15 cellular contexts compared by ENCODE assay signal in genomic region chr16:17555176-17555575, GRCh38.
A peak's percentile ranks its signal among the peaks of the same experiment; 100 is the strongest.
DNase-seq lines count a peak whose midpoint lies in the region; ATAC-seq and TF ChIP-seq lines count a peak whose summit lies in the region.
"Had no signal": no experiment of that assay in that cellular context is flagged by ENCODE, and none has a peak within 500 bp of the region (broad histone marks: within the 10 kb centered on the region; RNA-seq: fewer than 3 reads in every experiment).

No MANE protein-coding gene starts in this region.

- H3K4me2 ChIP-seq in hepatocyte, result no peak overlapping the region

- no peak overlapping the region for H2AFZ ChIP-seq in hepatocyte

- H3K4me1 ChIP-seq in SJSA1 (replicated peaks) (peaks cover 22% of the 10 kb centered on the region), hepatocyte (ENCODE audit: insufficient read depth) (no peaks in the 10 kb centered on the region)
- H3K4me1 ChIP-seq: tibial artery had no signal

- no peaks in the 10 kb centered on the region for H3K79me2 ChIP-seq in hepatocyte

- H3K4me3 ChIP-seq in GM12864 (ENCODE audit: low read depth, low read length) (no peak overlapping the region), SJSA1 (no peak overlapping the region), dorsolateral prefrontal cortex (no peak overlapping the region), hepatocyte (no peak overlapping the region)
- H3K4me3 ChIP-seq: mucosa of descending colon, tibial artery had no signal

- ATAC-seq in GM19397 (IDR thresholded peaks at IDR 0.05; ENCODE audit: unreplicated experiment), result no peak
- ATAC-seq: mucosa of descending colon had no signal

- peak; percentile 4 for TF ChIP-seq CTCF in GM12864 (IDR thresholded peaks at IDR 0.05; ENCODE audit: low read depth, low read length, missing control alignments)
- no peak for TF ChIP-seq CTCF in dorsolateral prefrontal cortex (IDR thresholded peaks at IDR 0.05 in 54 of 56, conservative IDR thresholded peaks at IDR 0.05 in 2 of 56; ENCODE audit: low read depth in 1 of 56, partially characterized antibody in 56 of 56)
- no peak for TF ChIP-seq CTCF in hepatocyte (IDR thresholded peaks at IDR 0.05; ENCODE audit: poor library complexity)

- no peaks in the 10 kb centered on the region for H4K20me1 ChIP-seq in hepatocyte (ENCODE audit: insufficient read depth, poor library complexity, severe bottlenecking)

- no peaks in the 10 kb centered on the region for H3K9me2 ChIP-seq in hepatocyte (replicated peaks; ENCODE audit: insufficient read depth)

- H3K27ac ChIP-seq in SJSA1, result peak overlapping the region; percentile 64
- H3K27ac ChIP-seq in dorsolateral prefrontal cortex, result no peak overlapping the region
- no peak overlapping the region for H3K27ac ChIP-seq in hepatocyte
- H3K27ac ChIP-seq: tibial artery had no signal

- no peak for DNase-seq in GM12864 (ENCODE audit: low read depth)
- peak; percentile 83 to 87 for DNase-seq in SJSA1 (ENCODE audit: low read depth in 1 of 2, low spot score in 2 of 2)
- peak; percentile 19 for DNase-seq in fibroblast of gingiva (ENCODE audit: low read depth)
- DNase-seq in stromal cell of bone marrow (ENCODE audit: low read depth), result peak; percentile 44
- no peak for DNase-seq in dorsolateral prefrontal cortex
- no peak for DNase-seq in hepatocyte (ENCODE audit: low spot score)
- DNase-seq in NCI-H2029 (lab: John Stamatoyannopoulos, UW), result no peak
- DNase-seq: activated CD4-positive, alpha-beta memory T cell treated with anti-CD3 and anti-CD28 coated beads for 36 hours; activated T-cell treated with anti-CD3 and anti-CD28 coated beads, Interleukin-2, amount 50 U/mL, for 48 hours; erythroblast; Karpas-422; mucosa of descending colon; NCI-H446 treated with DMSO at 0.1 percent for 48 hours; tibial artery had no signal

- 79% methylated on average over 5 of the region's 5 CpGs for WGBS in hepatocyte (ENCODE audit: low lambda C conversion rate, missing lambda C conversion rate)

- no peaks in the 10 kb centered on the region for H3K36me3 ChIP-seq in SJSA1
- no peaks in the 10 kb centered on the region for H3K36me3 ChIP-seq in hepatocyte (replicated peaks; ENCODE audit: insufficient read depth, low read depth)
- H3K36me3 ChIP-seq: tibial artery had no signal

- H3K27me3 ChIP-seq in SJSA1 (replicated peaks) (no peaks in the 10 kb centered on the region), dorsolateral prefrontal cortex (peaks cover 0 to 16% (median 0%) of the 10 kb centered on the region in 45 donors), hepatocyte (no peaks in the 10 kb centered on the region)

- intact Hi-C loops in dorsolateral prefrontal cortex (cut with DNase I), result no loop called here

- H3K9me3 ChIP-seq in SJSA1 (replicated peaks) (no peaks in the 10 kb centered on the region), hepatocyte (ENCODE audit: low read depth) (no peaks in the 10 kb centered on the region)
- H3K9me3 ChIP-seq: mucosa of descending colon, tibial artery had no signal

Comparison
In these comparisons a context has a peak if more than half of its experiments do, and no peak if none do; other contexts are left out.
1. DNase-seq: peak in SJSA1 (2 of 2), fibroblast of gingiva (single experiment) and stromal cell of bone marrow (single experiment); none in GM12864 (single experiment), dorsolateral prefrontal cortex (0 of 10), hepatocyte (single experiment) and NCI-H2029 (single experiment).